In the genomic region with DNA sequence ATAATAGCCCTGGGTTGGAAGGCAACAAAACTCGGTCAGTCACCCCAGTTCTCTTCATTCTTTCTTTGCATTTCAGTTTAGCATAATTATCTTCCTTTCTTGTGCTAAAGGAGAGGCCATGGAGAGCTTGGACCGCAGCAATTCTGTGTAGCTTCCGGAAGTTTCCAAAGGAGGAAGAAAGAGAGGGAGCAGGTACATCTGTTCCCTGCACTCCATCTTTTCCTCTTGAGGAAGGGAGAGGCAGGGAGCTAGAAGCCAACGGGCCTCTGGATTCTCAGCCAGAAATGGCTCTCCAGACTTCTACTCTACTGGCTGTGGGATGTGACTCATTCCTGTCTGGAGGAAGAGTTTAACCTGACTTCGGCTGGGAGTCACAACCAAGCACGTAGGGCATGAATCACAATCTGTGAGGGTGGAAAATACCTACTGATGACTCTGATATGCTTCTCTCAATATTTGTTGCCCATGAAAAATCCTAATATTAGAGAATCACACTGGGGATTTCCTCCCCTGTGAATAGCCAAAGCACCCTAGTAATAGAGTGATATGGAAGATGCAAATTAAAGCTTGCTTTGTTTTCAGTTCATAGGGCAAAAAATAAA, we compare ENCODE assay signal across 9 cellular contexts. TPM values are rescaled to one million over a fixed set of nuclear protein-coding genes. Genes with fewer than 3 reads are reported as not detected.
A peak's percentile ranks its signal among the peaks of the same experiment; 100 is the strongest.
DNase-seq lines count a peak whose midpoint lies in the region; ATAC-seq lines count a peak whose summit lies in the region.
"Had no signal": no experiment of that assay in that cellular context is flagged by ENCODE, and none has a peak within 500 bp of the region (broad histone marks: within the 10 kb centered on the region; RNA-seq: fewer than 3 reads in every experiment).

No MANE protein-coding gene starts in this region.

- H3K36me3 ChIP-seq in iPS-18a (ENCODE audit: control insufficient read depth, low read depth, low read length): no peaks in the 10 kb centered on the region

- H3K27me3 ChIP-seq in iPS-18a (ENCODE audit: control insufficient read depth, insufficient read depth, low read length): no peaks in the 10 kb centered on the region

- peaks cover 2% of the 10 kb centered on the region for H3K9me3 Mint-ChIP-seq in activated naive CD4-positive, alpha-beta T cell treated with anti-CD3 and anti-CD28 coated beads for 36 hours
- no peaks in the 10 kb centered on the region for H3K9me3 Mint-ChIP-seq in activated naive CD4-positive, alpha-beta T cell treated with anti-CD3 and anti-CD28 coated beads, Interleukin-2, amount 10 ng/mL, durations not matched to agents 7 days and 5 days
- H3K9me3 Mint-ChIP-seq: central memory CD8-positive, alpha-beta T cell had no signal

- peak overlapping the region; percentile 78 for H3K27ac Mint-ChIP-seq in activated naive CD4-positive, alpha-beta T cell treated with anti-CD3 and anti-CD28 coated beads for 36 hours
- H3K27ac Mint-ChIP-seq in activated naive CD4-positive, alpha-beta T cell treated with anti-CD3 and anti-CD28 coated beads, Interleukin-2, amount 10 ng/mL, durations not matched to agents 7 days and 5 days: no peak overlapping the region

- peak overlapping the region; percentile 80 for H3K27ac ChIP-seq in iPS-18a (ENCODE audit: low read length)

- peak overlapping the region; percentile 36 for H3K4me3 ChIP-seq in iPS-18a (ENCODE audit: low read length)

- ATAC-seq in HG03469 (IDR thresholded peaks at IDR 0.05; ENCODE audit: unreplicated experiment): no peak

- H3K36me3 Mint-ChIP-seq in activated naive CD4-positive, alpha-beta T cell treated with anti-CD3 and anti-CD28 coated beads for 36 hours (ENCODE audit: low read depth): peaks cover 4% of the 10 kb centered on the region
- H3K36me3 Mint-ChIP-seq in activated naive CD4-positive, alpha-beta T cell treated with anti-CD3 and anti-CD28 coated beads, Interleukin-2, amount 10 ng/mL, durations not matched to agents 7 days and 5 days: peaks cover 8% of the 10 kb centered on the region

- no peaks in the 10 kb centered on the region for H3K9me3 ChIP-seq in iPS-18a (ENCODE audit: control insufficient read depth, low read depth, low read length)

- peak; percentile 63 for DNase-seq in activated naive CD4-positive, alpha-beta T cell treated with anti-CD3 and anti-CD28 coated beads for 36 hours
- no peak for DNase-seq in activated naive CD4-positive, alpha-beta T cell treated with anti-CD3 and anti-CD28 coated beads, Interleukin-2, amount 10 ng/mL, durations not matched to agents 7 days and 5 days
- DNase-seq in HK-2 (ENCODE audit: unreplicated experiment): peak; percentile 77
- DNase-seq in amniotic epithelial cell (ENCODE audit: low read depth): peak; percentile 97
- peak; percentile 66 for DNase-seq in stimulated activated CD4-positive, alpha-beta T cell treated with anti-CD3 and anti-CD28 coated beads, Interleukin-4, amount 100 ng/mL, for 24 hours
- no peak for DNase-seq in NCI-H1694 (lab: John Stamatoyannopoulos, UW)

- intact Hi-C loops in activated naive CD4-positive, alpha-beta T cell treated with anti-CD3 and anti-CD28 coated beads for 36 hours (cut with micrococcal nuclease): loop anchor here (1.0 to 10.0 kb wide), 7 partner anchors 18 to 1562 kb away; no protein-coding TSS in a partner anchor

- no peak overlapping the region for H3K9ac ChIP-seq in iPS-18a (ENCODE audit: low read length)

- peaks cover 63% of the 10 kb centered on the region for H3K4me1 Mint-ChIP-seq in activated naive CD4-positive, alpha-beta T cell treated with anti-CD3 and anti-CD28 coated beads for 36 hours (ENCODE audit: low read depth)
- H3K4me1 Mint-ChIP-seq in activated naive CD4-positive, alpha-beta T cell treated with anti-CD3 and anti-CD28 coated beads, Interleukin-2, amount 10 ng/mL, durations not matched to agents 7 days and 5 days: peaks cover 16% of the 10 kb centered on the region

- H3K4me3 Mint-ChIP-seq in activated naive CD4-positive, alpha-beta T cell treated with anti-CD3 and anti-CD28 coated beads for 36 hours: no peak overlapping the region
- no peak overlapping the region for H3K4me3 Mint-ChIP-seq in activated naive CD4-positive, alpha-beta T cell treated with anti-CD3 and anti-CD28 coated beads, Interleukin-2, amount 10 ng/mL, durations not matched to agents 7 days and 5 days
- H3K4me3 Mint-ChIP-seq: central memory CD8-positive, alpha-beta T cell had no signal

- H3K27me3 Mint-ChIP-seq in activated naive CD4-positive, alpha-beta T cell treated with anti-CD3 and anti-CD28 coated beads for 36 hours (ENCODE audit: low read depth): no peaks in the 10 kb centered on the region
- no peaks in the 10 kb centered on the region for H3K27me3 Mint-ChIP-seq in activated naive CD4-positive, alpha-beta T cell treated with anti-CD3 and anti-CD28 coated beads, Interleukin-2, amount 10 ng/mL, durations not matched to agents 7 days and 5 days
- H3K27me3 Mint-ChIP-seq: central memory CD8-positive, alpha-beta T cell had no signal

- CTCF ChIA-PET in activated naive CD4-positive, alpha-beta T cell treated with anti-CD3 and anti-CD28 coated beads for 36 hours (lab: Charles Lee): interaction anchor here (0.6 to 2.4 kb wide), 3 partner anchors 17 to 311 kb away, joined by 3 to 7 read pairs (median 4); a partner anchor contains a TSS
- CTCF ChIA-PET in activated naive CD4-positive, alpha-beta T cell treated with anti-CD3 and anti-CD28 coated beads, Interleukin-2, amount 10 ng/mL, durations not matched to agents 7 days and 5 days (lab: Charles Lee): no interaction called here

- H3K4me1 ChIP-seq in iPS-18a (ENCODE audit: control insufficient read depth, low read depth, low read length): peaks cover 46% of the 10 kb centered on the region

RNA-seq across cellular contexts. Expression of a gene that starts 17.0 kb away (rescaled TPM):
- 10 to 100 TPM; 12.9 to 14.6 TPM for total RNA-seq in activated naive CD4-positive, alpha-beta T cell treated with anti-CD3 and anti-CD28 coated beads for 36 hours

Comparison
In these comparisons a context has a peak if more than half of its experiments do, and no peak if none do; other contexts are left out.
1. DNase-seq: peak in activated naive CD4-positive, alpha-beta T cell treated with anti-CD3 and anti-CD28 coated beads for 36 hours (single experiment), HK-2 (single experiment), amniotic epithelial cell (single experiment) and stimulated activated CD4-positive, alpha-beta T cell treated with anti-CD3 and anti-CD28 coated beads, Interleukin-4, amount 100 ng/mL, for 24 hours (single experiment); none in activated naive CD4-positive, alpha-beta T cell treated with anti-CD3 and anti-CD28 coated beads, Interleukin-2, amount 10 ng/mL, durations not matched to agents 7 days and 5 days (single experiment) and NCI-H1694 (single experiment).